In genomic region chr2:234950730-234951385, GRCh38 we compare ENCODE assay signal across 9 cellular contexts. TPM values are rescaled to one million over a fixed set of nuclear protein-coding genes. Genes with fewer than 3 reads are reported as not detected.
DNase-seq lines count a peak whose midpoint lies in the region; ATAC-seq, FAIRE-seq and TF ChIP-seq lines count a peak whose summit lies in the region.
"Had no signal": no experiment of that assay in that cellular context is flagged by ENCODE, and none has a peak within 500 bp of the region (broad histone marks: within the 10 kb centered on the region; RNA-seq: fewer than 3 reads in every experiment).

No MANE protein-coding gene starts in this region.

- no peaks in the 10 kb centered on the region for H3K9me2 ChIP-seq in Karpas-422 (replicated peaks; ENCODE audit: insufficient read depth, low read length)

- no peak for FAIRE-seq in small intestine (lab: Jason Lieb, UNC)
- FAIRE-seq: K562 had no signal

- no peak overlapping the region for H3K9ac ChIP-seq in Karpas-422 (ENCODE audit: low read length)

- TF ChIP-seq CTCF in HFFc6 (IDR thresholded peaks at IDR 0.05): no peak; the same call in 1 of the 2 replicates
- TF ChIP-seq CTCF in body of pancreas (IDR thresholded peaks at IDR 0.05): no peak

- H3K27me3 Mint-ChIP-seq in HFFc6 (ENCODE audit: insufficient read depth): peaks cover 5% of the 10 kb centered on the region

- no peak overlapping the region for H2AFZ ChIP-seq in Karpas-422 (ENCODE audit: low read length)

- peaks cover 39% of the 10 kb centered on the region for H3K36me3 Mint-ChIP-seq in HFFc6 (ENCODE audit: low read depth)

- H3K9me3 Mint-ChIP-seq in HFFc6: no peaks in the 10 kb centered on the region

- H3K4me1 Mint-ChIP-seq in HFFc6 (ENCODE audit: low read depth): peaks cover 73% of the 10 kb centered on the region

- intact Hi-C loops in body of pancreas (cut with DNase I): no loop called here

- H3K4me2 ChIP-seq in Karpas-422 (ENCODE audit: low read depth, low read length, poor library complexity, severe bottlenecking): no peak overlapping the region

- peak overlapping the region; percentile 88 for H3K4me3 Mint-ChIP-seq in HFFc6

- H3K9me3 ChIP-seq in body of pancreas (no peaks in the 10 kb centered on the region), small intestine (ENCODE audit: control insufficient read depth, low read depth) (no peaks in the 10 kb centered on the region), Karpas-422 (ENCODE audit: low read length) (no peaks in the 10 kb centered on the region)

- H3K4me3 ChIP-seq in body of pancreas (peak overlapping the region; percentile 50 to 55), small intestine (ENCODE audit: low read depth in 1 of 2, low read length in 2 of 2) (peak overlapping the region; percentile 64 to 77), Karpas-422 (ENCODE audit: low read length) (no peak overlapping the region)
- H3K4me3 ChIP-seq: K562 had no signal

- H3K4me1 ChIP-seq in body of pancreas (peaks cover 24% of the 10 kb centered on the region), small intestine (ENCODE audit: control insufficient read depth in 2 of 2, insufficient read depth in 1 of 2, low read depth in 1 of 2, low read length in 1 of 2) (peaks cover 0 to 4% of the 10 kb centered on the region in 2 donors), Karpas-422 (ENCODE audit: low read length) (no peaks in the 10 kb centered on the region)

- DNase-seq in HFFc6: no peak
- DNase-seq in body of pancreas: no peak
- DNase-seq in iris pigment epithelial cell (ENCODE audit: low read depth): peak; percentile 71
- peak; percentile 15 for DNase-seq in small intestine
- DNase-seq in hippocampal formation (lab: John Stamatoyannopoulos, UW): no peak
- DNase-seq in NCI-H146 treated with DMSO at 0.1 percent for 48 hours (lab: John Stamatoyannopoulos, UW; ENCODE audit: unreplicated experiment): no peak
- no peak for DNase-seq in C1 segment of cervical spinal cord (lab: John Stamatoyannopoulos, UW)
- no peak for DNase-seq in Karpas-422

- no peaks in the 10 kb centered on the region for H4K20me1 ChIP-seq in Karpas-422 (ENCODE audit: insufficient read depth, low read depth, low read length)

- H3K36me3 ChIP-seq in body of pancreas (replicated peaks in 1 of 2; ENCODE audit: insufficient read depth in 1 of 2, low read depth in 2 of 2) (no peaks in the 10 kb centered on the region), small intestine (ENCODE audit: control insufficient read depth in 2 of 2, insufficient read depth in 2 of 2, low read length in 2 of 2) (no peaks in the 10 kb centered on the region), Karpas-422 (ENCODE audit: insufficient read depth, low read length) (no peaks in the 10 kb centered on the region)

- no peak for TF ChIP-seq POLR2A in body of pancreas (IDR thresholded peaks at IDR 0.05)

- no peaks in the 10 kb centered on the region for H3K79me2 ChIP-seq in Karpas-422 (ENCODE audit: low read length)

- H3K27ac Mint-ChIP-seq in HFFc6: peak overlapping the region; percentile 96

- H3K27me3 ChIP-seq in body of pancreas: no peaks in the 10 kb centered on the region
- H3K27me3 ChIP-seq in small intestine (ENCODE audit: control insufficient read depth in 2 of 2, insufficient read depth in 2 of 2, low read length in 2 of 2): no peaks in the 10 kb centered on the region
- H3K27me3 ChIP-seq in Karpas-422 (ENCODE audit: low read length): no peaks in the 10 kb centered on the region

- peak overlapping the region; percentile 73 to 93 (median 80) for H3K27ac ChIP-seq in body of pancreas
- peak overlapping the region in 1 of 2 donors; percentile 42 for H3K27ac ChIP-seq in small intestine (ENCODE audit: low read depth in 1 of 2, low read length in 1 of 2)
- H3K27ac ChIP-seq in Karpas-422 (ENCODE audit: low read length): no peak overlapping the region

- ATAC-seq in body of pancreas: no peak

- 41 to 52% methylated on average over 31 to 35 of the region's 35 CpGs for WGBS in body of pancreas, 2 donors
- 13 to 26% (median 19%) methylated on average over 35 of the region's 35 CpGs for WGBS in small intestine, 3 donors

RNA-seq across cellular contexts. Expression of gene SH3BP4, which starts 1.0 kb away (rescaled TPM):
- total RNA-seq in HFFc6 (2021; fragmentation: NEBNext Ultra II Directional; extraction: Animal tissue kit (Norgen Biotek cat#: 25700)): 10 to 100 TPM; 82.3 to 98.7 (median 87.8) TPM
- 10 to 100 TPM; 62.6 to 71.9 TPM for total RNA-seq in body of pancreas
- 10 to 100 TPM in 1 of 3 donors, 1 to 10 TPM in 2; 3.6 to 36.7 (median 5.1) TPM for polyA plus RNA-seq in small intestine
- not detected in 2 replicates for total RNA-seq in Karpas-422 (2014; rRNA removed; shearing (Covaris generic); ENCODE audit: low replicate concordance)

Comparison
In these comparisons a context has a peak if more than half of its experiments do, and no peak if none do; other contexts are left out.
1. DNase-seq: peak in iris pigment epithelial cell (single experiment) and small intestine (single experiment); none in HFFc6 (single experiment), body of pancreas (0 of 4), hippocampal formation (0 of 2), NCI-H146 treated with DMSO at 0.1 percent for 48 hours (single experiment), C1 segment of cervical spinal cord (0 of 14) and Karpas-422 (single experiment).
2. RNA of gene SH3BP4, which starts 1.0 kb away (total RNA-seq): 82.3 to 98.7 TPM in HFFc6 and 62.6 to 71.9 TPM in body of pancreas; not detected in Karpas-422; every median in the first group is over 10 times any median in the second.